15 cellular contexts compared by ENCODE assay signal in genomic region chr4:83115656-83116285, GRCh38. TPM values are rescaled to one million over a fixed set of nuclear protein-coding genes. Genes with fewer than 3 reads are reported as not detected.
A peak's percentile ranks its signal among the peaks of the same experiment; 100 is the strongest.
DNase-seq lines count a peak whose midpoint lies in the region; ATAC-seq, FAIRE-seq and TF ChIP-seq lines count a peak whose summit lies in the region.
"Had no signal": no experiment of that assay in that cellular context is flagged by ENCODE, and none has a peak within 500 bp of the region (broad histone marks: within the 10 kb centered on the region; RNA-seq: fewer than 3 reads in every experiment).

No MANE protein-coding gene starts in this region.

- WGBS in HepG2 (ENCODE audit: low lambda C conversion rate), result 46% methylated on average over 8 of the region's 8 CpGs
- 61% methylated on average over 8 of the region's 8 CpGs for WGBS in right lobe of liver (ENCODE audit: insufficient coverage, low coverage, low lambda C conversion rate, missing lambda C conversion rate)
- 79% methylated on average over 7 of the region's 8 CpGs for WGBS in hepatocyte (ENCODE audit: low lambda C conversion rate, missing lambda C conversion rate)

- TF ChIP-seq CTCF in HepG2 (CRISPR knock-in tag; IDR thresholded peaks at IDR 0.05) (no peak), right lobe of liver (IDR thresholded peaks at IDR 0.05) (no peak), hepatocyte (IDR thresholded peaks at IDR 0.05; ENCODE audit: poor library complexity) (no peak)

- H3K9me3 ChIP-seq in HepG2 (ENCODE audit: low read length) (no peaks in the 10 kb centered on the region), right lobe of liver (no peaks in the 10 kb centered on the region), hepatocyte (ENCODE audit: low read depth) (no peaks in the 10 kb centered on the region)

- no TSS peak for BruUV-seq in HepG2 (replicated peaks; lab: Mats Ljungman, UMichigan)

- no peak for TF ChIP-seq POLR2A in HepG2 (IDR thresholded peaks at IDR 0.05; ENCODE audit: insufficient read depth in 1 of 2, low read depth in 2 of 2, low read length in 2 of 2)
- no peak for TF ChIP-seq POLR2A in right lobe of liver (IDR thresholded peaks at IDR 0.05)

- intact Hi-C loops in HepG2 (cut with micrococcal nuclease; ENCODE audit: unreplicated experiment), result loop anchor here (2.0 kb wide), 1 partner anchor 137 kb away; no protein-coding TSS in a partner anchor
- intact Hi-C loops in right lobe of liver (cut with DNase I), result no loop called here

- POLR2A ChIA-PET in HepG2 (lab: Yijun Ruan, JAX), result interaction anchor here (0.9 kb wide), 1 partner anchor 24 kb away, joined by 3 read pairs; no protein-coding TSS in a partner anchor

- H2AFZ ChIP-seq in HepG2 (ENCODE audit: low read length) (no peak overlapping the region), hepatocyte (peak overlapping the region; percentile 6)

- H3K79me2 ChIP-seq in HepG2 (ENCODE audit: insufficient read depth, low read length) (peaks cover 37% of the 10 kb centered on the region), hepatocyte (no peaks in the 10 kb centered on the region)

- TF ChIP-seq RAD21 in HepG2 (CRISPR knock-in tag; IDR thresholded peaks at IDR 0.05), result no peak

- H3K4me1 ChIP-seq in HepG2 (ENCODE audit: insufficient read depth, low read length) (peaks cover 53% of the 10 kb centered on the region), right lobe of liver (no peaks in the 10 kb centered on the region), hepatocyte (ENCODE audit: insufficient read depth) (peaks cover 4% of the 10 kb centered on the region)

- H3K4me3 ChIP-seq in HepG2 (replicated peaks in 1 of 3; ENCODE audit: insufficient read depth in 1 of 3, low read depth in 2 of 3, low read length in 3 of 3) (no peak overlapping the region; a peak in 2 of 6 replicates), right lobe of liver (no peak overlapping the region), hepatocyte (no peak overlapping the region)

- H3K9me2 ChIP-seq in hepatocyte (replicated peaks; ENCODE audit: insufficient read depth), result no peaks in the 10 kb centered on the region

- no peak for FAIRE-seq in HepG2 (lab: Jason Lieb, UNC)

- H4K20me1 ChIP-seq in HepG2 (ENCODE audit: insufficient read depth, low read length) (no peaks in the 10 kb centered on the region), hepatocyte (ENCODE audit: insufficient read depth, poor library complexity, severe bottlenecking) (no peaks in the 10 kb centered on the region)

- TF ChIP-seq EP300 in HepG2 (IDR thresholded peaks at IDR 0.05; ENCODE audit: low read depth in 2 of 2, low read length in 2 of 2), result no peak
- TF ChIP-seq EP300 in HepG2 (CRISPR knock-in tag; IDR thresholded peaks at IDR 0.05; ENCODE audit: borderline replicate concordance), result no peak

- CTCF ChIA-PET in HepG2 (lab: Yijun Ruan, JAX; ENCODE audit: low intra/inter-chr PET ratio, low total read pairs), result no interaction called here

- H3K4me2 ChIP-seq in HepG2 (ENCODE audit: low read depth, low read length) (peak overlapping the region; percentile 78), hepatocyte (no peak overlapping the region)

- DNase-seq in HepG2 (ENCODE audit: low spot score), result no peak
- DNase-seq in right lobe of liver, result no peak
- peak; percentile 75 for DNase-seq in SIG-M5 treated with dmso at 0.1 percent for 504 hours (lab: John Stamatoyannopoulos, UW; ENCODE audit: unreplicated experiment)
- no peak for DNase-seq in hepatocyte (ENCODE audit: low spot score)
- DNase-seq in SKM-1 (lab: John Stamatoyannopoulos, UW; ENCODE audit: unreplicated experiment), result no peak
- DNase-seq in GM03348 (ENCODE audit: low spot score), result no peak
- DNase-seq in HCEC 1CT, result no peak
- DNase-seq: AML-193; aorta; effector memory CD4-positive, alpha-beta T cell; GDM1; NCI-H187; T-helper 2 cell had no signal

- H3K36me3 ChIP-seq in HepG2 (replicated peaks in 1 of 2; ENCODE audit: control insufficient read depth in 1 of 2, insufficient read depth in 2 of 2, low read length in 2 of 2), result no peaks in the 10 kb centered on the region
- no peaks in the 10 kb centered on the region for H3K36me3 ChIP-seq in right lobe of liver
- no peaks in the 10 kb centered on the region for H3K36me3 ChIP-seq in hepatocyte (replicated peaks; ENCODE audit: insufficient read depth, low read depth)

- ATAC-seq in HepG2 (no peak), right lobe of liver (no peak), GM21360 (IDR thresholded peaks at IDR 0.05; ENCODE audit: unreplicated experiment) (no peak)
- ATAC-seq: left lobe of liver had no signal

- H3K9ac ChIP-seq in HepG2 (ENCODE audit: insufficient read depth, low read depth, low read length), result no peak overlapping the region

- in situ Hi-C loops in HepG2 (cut with HindIII; ENCODE audit: extremely low pct_ligation_motif_present, low pct_unique_long_range_greater_than_20kb), result no loop called here

- H3K27ac ChIP-seq in HepG2 (ENCODE audit: extremely low read length, insufficient read depth, low read length) (peak overlapping the region; percentile 48), right lobe of liver (no peak overlapping the region), hepatocyte (peak overlapping the region; percentile 64)

- H3K27me3 ChIP-seq in HepG2 (ENCODE audit: control insufficient read depth in 1 of 2, insufficient read depth in 2 of 2, low read length in 2 of 2), result no peaks in the 10 kb centered on the region
- H3K27me3 ChIP-seq in right lobe of liver, result no peaks in the 10 kb centered on the region
- H3K27me3 ChIP-seq in hepatocyte, result no peaks in the 10 kb centered on the region

TF ChIP-seq in HepG2, 621 proteins besides CTCF, POLR2A, EP300 and RAD21 (continues in another document):
- TF ChIP-seq EHMT2 (IDR thresholded peaks at IDR 0.05; ENCODE audit: borderline replicate concordance, low read depth, low read length) (no peak), CERS6 (CRISPR knock-in tag; IDR thresholded peaks at IDR 0.05) (no peak), NFRKB (IDR thresholded peaks at IDR 0.05) (no peak), ZC3H4 (CRISPR knock-in tag; IDR thresholded peaks at IDR 0.05; ENCODE audit: borderline replicate concordance) (no peak), NR2C2 (CRISPR knock-in tag; IDR thresholded peaks at IDR 0.05; ENCODE audit: borderline replicate concordance) (peak; percentile 32; the same call in 1 of the 2 replicates), GPN1 (CRISPR knock-in tag; IDR thresholded peaks at IDR 0.05; ENCODE audit: borderline replicate concordance) (no peak), SRSF9 (IDR thresholded peaks at IDR 0.05; ENCODE audit: borderline replicate concordance, insufficient read depth, low read depth, low read length, poor library complexity, severe bottlenecking) (no peak), MAFF (IDR thresholded peaks at IDR 0.05; ENCODE audit: low read depth, low read length) (no peak), SRSF1 (optimal IDR thresholded peaks at IDR 0.05; ENCODE audit: low read depth, low read length) (no peak)

RNA-seq across cellular contexts. Expression of gene PLAC8, which starts 1.2 kb away (rescaled TPM):
- total RNA-seq in HepG2 (2016; rRNA removed; fragmentation: Illumina TruSeq; extraction: Trizol), result 3.0 and 4.1 TPM in 2 replicates
- 0.26 TPM in 1 of 2 replicates, not detected in the other for total RNA-seq in HepG2 (2016; cell fraction: cytosol; rRNA removed; fragmentation: Illumina TruSeq; extraction: Trizol; ENCODE audit: low read depth)
- total RNA-seq in HepG2 (2016; cell fraction: insoluble cytoplasmic fraction; rRNA removed; fragmentation: Illumina TruSeq; extraction: Trizol), result 4.4 and 5.4 TPM in 2 replicates
- 0.41 and 1.4 TPM in 2 replicates for total RNA-seq in HepG2 (2016; cell fraction: membrane; rRNA removed; fragmentation: Illumina TruSeq; extraction: Trizol)
- 0.62 and 2.0 TPM in 2 replicates for total RNA-seq in HepG2 (2016; cell fraction: nucleus; rRNA removed; fragmentation: Illumina TruSeq; extraction: Trizol)
- polyA plus RNA-seq in HepG2 (2011; rRNA removed), result 114 and 174 TPM in 2 replicates
- 89.3 and 91.5 TPM in 2 replicates for polyA plus RNA-seq in HepG2 (2011; cell fraction: cytosol; rRNA removed)
- 32.8 and 35.4 TPM in 2 replicates for polyA plus RNA-seq in HepG2 (2011; cell fraction: nucleus; rRNA removed)
- polyA plus RNA-seq in HepG2 (2012), result 48.6 and 109 TPM in 2 replicates
- polyA plus RNA-seq in HepG2 (2016; cell fraction: cytosol; fragmentation: Illumina TruSeq; extraction: Trizol; ENCODE audit: low read depth), result 0.60 and 0.87 TPM in 2 replicates
- polyA plus RNA-seq in HepG2 (2016; cell fraction: insoluble cytoplasmic fraction; fragmentation: Illumina TruSeq; extraction: Trizol; ENCODE audit: low read depth), result 2.7 and 7.6 TPM in 2 replicates
- 1.3 and 1.9 TPM in 2 replicates for polyA plus RNA-seq in HepG2 (2016; cell fraction: membrane; fragmentation: Illumina TruSeq; extraction: Trizol; ENCODE audit: low read depth)
- 2.5 and 2.6 TPM in 2 replicates for polyA plus RNA-seq in HepG2 (2016; cell fraction: nucleus; fragmentation: Illumina TruSeq; extraction: Trizol; ENCODE audit: insufficient read depth, low read depth)
- 14.2 and 63.9 TPM in 2 replicates for polyA minus RNA-seq in HepG2 (2011; rRNA and poly(A)+ RNA removed; ENCODE audit: low replicate concordance)
- polyA minus RNA-seq in HepG2 (2011; cell fraction: cytosol; rRNA and poly(A)+ RNA removed), result 51.4 and 53.3 TPM in 2 replicates
- 30.3 and 46.6 TPM in 2 replicates for polyA minus RNA-seq in HepG2 (2011; cell fraction: nucleus; rRNA and poly(A)+ RNA removed)
- 10 to 100 TPM in 4 of 6 experiments, 1 to 10 TPM in 2; 6.0 to 18.9 (median 11.8) TPM for total RNA-seq in right lobe of liver
- 16.6 and 24.4 TPM in 2 replicates for total RNA-seq in hepatocyte
- 6.9 and 14.2 TPM in 2 replicates for polyA plus RNA-seq in hepatocyte

Comparison
In these comparisons a context has a peak if more than half of its experiments do, and no peak if none do; other contexts are left out.
1. H3K27ac ChIP-seq: peak in HepG2 (single experiment) and hepatocyte (single experiment); none in right lobe of liver (0 of 3).